In genomic region chr15:89115547-89115946, GRCh38 we compare ENCODE assay signal across 11 cellular contexts. TPM values are rescaled to one million over a fixed set of nuclear protein-coding genes. Genes with fewer than 3 reads are reported as not detected.
DNase-seq lines count a peak whose midpoint lies in the region; TF ChIP-seq lines count a peak whose summit lies in the region.
"Had no signal": no experiment of that assay in that cellular context is flagged by ENCODE, and none has a peak within 500 bp of the region (broad histone marks: within the 10 kb centered on the region; RNA-seq: fewer than 3 reads in every experiment).

No MANE protein-coding gene starts in this region.

- TF ChIP-seq CTCF in choroid plexus epithelial cell (conservative IDR thresholded peaks at IDR 0.05; ENCODE audit: low read depth, low read length) (no peak), testis (IDR thresholded peaks at IDR 0.05) (no peak)

- H3K4me1 ChIP-seq in muscle layer of duodenum (ENCODE audit: control insufficient read depth in 1 of 2, insufficient read depth in 2 of 2, low read length in 2 of 2): peaks cover 41 to 58% of the 10 kb centered on the region in 2 donors
- H3K4me1 ChIP-seq in testis: peaks cover 9% of the 10 kb centered on the region

- 62 to 65% methylated on average over 5 of the region's 5 CpGs for WGBS in testis, 2 donors

- intact Hi-C loops in testis (cut with DNase I; ENCODE audit: low total_unique reads): no loop called here

- H3K36me3 Mint-ChIP-seq in activated naive CD4-positive, alpha-beta T cell treated with anti-CD3 and anti-CD28 coated beads, Interleukin-2, amount 10 ng/mL, durations not matched to agents 7 days and 5 days: peaks cover 32% of the 10 kb centered on the region

- no peaks in the 10 kb centered on the region for H3K9me3 ChIP-seq in muscle layer of duodenum (ENCODE audit: control insufficient read depth in 1 of 2, low read length in 2 of 2)
- no peaks in the 10 kb centered on the region for H3K9me3 ChIP-seq in testis

- TF ChIP-seq POLR2A in testis (IDR thresholded peaks at IDR 0.05): no peak

- peaks cover 8% of the 10 kb centered on the region for H3K4me1 Mint-ChIP-seq in activated naive CD4-positive, alpha-beta T cell treated with anti-CD3 and anti-CD28 coated beads, Interleukin-2, amount 10 ng/mL, durations not matched to agents 7 days and 5 days

- H3K9me3 Mint-ChIP-seq in activated naive CD4-positive, alpha-beta T cell treated with anti-CD3 and anti-CD28 coated beads, Interleukin-2, amount 10 ng/mL, durations not matched to agents 7 days and 5 days: no peaks in the 10 kb centered on the region
- H3K9me3 Mint-ChIP-seq: CD4-positive, alpha-beta T cell had no signal

- H3K27ac Mint-ChIP-seq in activated naive CD4-positive, alpha-beta T cell treated with anti-CD3 and anti-CD28 coated beads, Interleukin-2, amount 10 ng/mL, durations not matched to agents 7 days and 5 days: no peak overlapping the region
- H3K27ac Mint-ChIP-seq: CD4-positive, alpha-beta T cell had no signal

- H3K36me3 ChIP-seq in muscle layer of duodenum (ENCODE audit: control insufficient read depth in 1 of 2, insufficient read depth in 2 of 2, low read length in 2 of 2): peaks cover 24 to 26% of the 10 kb centered on the region in 2 donors
- no peaks in the 10 kb centered on the region for H3K36me3 ChIP-seq in testis (ENCODE audit: low read depth, missing control alignments)

- no peaks in the 10 kb centered on the region for H3K27me3 ChIP-seq in muscle layer of duodenum (ENCODE audit: low read depth, low read length)
- H3K27me3 ChIP-seq in testis: no peaks in the 10 kb centered on the region

- no peak overlapping the region for H3K4me3 Mint-ChIP-seq in activated naive CD4-positive, alpha-beta T cell treated with anti-CD3 and anti-CD28 coated beads, Interleukin-2, amount 10 ng/mL, durations not matched to agents 7 days and 5 days
- H3K4me3 Mint-ChIP-seq: CD4-positive, alpha-beta T cell had no signal

- H3K4me3 ChIP-seq in choroid plexus epithelial cell (ENCODE audit: low read depth, low read length) (no peak overlapping the region), muscle layer of duodenum (ENCODE audit: low read depth in 1 of 2, low read length in 2 of 2) (no peak overlapping the region), testis (no peak overlapping the region)

- peak overlapping the region; percentile 86 for H3K27ac ChIP-seq in muscle layer of duodenum (ENCODE audit: low read length)
- H3K27ac ChIP-seq in testis: no peak overlapping the region

- CTCF ChIA-PET in activated naive CD4-positive, alpha-beta T cell treated with anti-CD3 and anti-CD28 coated beads, Interleukin-2, amount 10 ng/mL, durations not matched to agents 7 days and 5 days (lab: Charles Lee): interaction anchor here (1.8 kb wide), 1 partner anchor 14 kb away, joined by 11 read pairs; no protein-coding TSS in a partner anchor

- DNase-seq in DMS79 treated with DMSO at 0.1 percent for 48 hours (lab: John Stamatoyannopoulos, UW) (peak; percentile 46), NCI-H2196 treated with DMSO at 0.1 percent for 48 hours (lab: John Stamatoyannopoulos, UW; ENCODE audit: unreplicated experiment) (peak; percentile 72), choroid plexus epithelial cell (ENCODE audit: low read depth) (peak; percentile 55), NCI-H446 treated with DMSO at 0.1 percent for 48 hours (lab: John Stamatoyannopoulos, UW) (no peak), testis (no peak)
- DNase-seq in stimulated activated CD4-positive, alpha-beta T cell treated with anti-CD3 and anti-CD28 coated beads, Interleukin-12 subunit alpha, Interleukin-12 subunit beta, amount 100 ng/mL, for 4 hours: no peak
- DNase-seq in activated naive CD4-positive, alpha-beta T cell treated with anti-CD3 and anti-CD28 coated beads, Interleukin-2, amount 10 ng/mL, durations not matched to agents 7 days and 5 days: no peak
- DNase-seq: activated CD4-positive, alpha-beta T cell treated with anti-CD3 and anti-CD28 coated beads for 4 hours; CD4-positive, alpha-beta T cell; NCI-H226 had no signal

- H3K27me3 Mint-ChIP-seq in activated naive CD4-positive, alpha-beta T cell treated with anti-CD3 and anti-CD28 coated beads, Interleukin-2, amount 10 ng/mL, durations not matched to agents 7 days and 5 days: no peaks in the 10 kb centered on the region
- H3K27me3 Mint-ChIP-seq: CD4-positive, alpha-beta T cell had no signal

RNA-seq across cellular contexts. Expression of gene ABHD2, which starts 27.3 kb away (rescaled TPM):
- total RNA-seq in testis: 100 to 1,000 TPM in 1 of 2 donors, 10 to 100 TPM in 1; 82.5 to 109 TPM
- 214 TPM for polyA plus RNA-seq in testis (ENCODE audit: insufficient read depth, low read depth, low replicate concordance)

Comparison
In these comparisons a context has a peak if more than half of its experiments do, and no peak if none do; other contexts are left out.
1. DNase-seq: peak in DMS79 treated with DMSO at 0.1 percent for 48 hours (single experiment), NCI-H2196 treated with DMSO at 0.1 percent for 48 hours (single experiment) and choroid plexus epithelial cell (single experiment); none in NCI-H446 treated with DMSO at 0.1 percent for 48 hours (single experiment), stimulated activated CD4-positive, alpha-beta T cell treated with anti-CD3 and anti-CD28 coated beads, Interleukin-12 subunit alpha, Interleukin-12 subunit beta, amount 100 ng/mL, for 4 hours (single experiment), activated naive CD4-positive, alpha-beta T cell treated with anti-CD3 and anti-CD28 coated beads, Interleukin-2, amount 10 ng/mL, durations not matched to agents 7 days and 5 days (single experiment) and testis (single experiment).